ENCODE assay signal across 1 cellular context in the genomic region with DNA sequence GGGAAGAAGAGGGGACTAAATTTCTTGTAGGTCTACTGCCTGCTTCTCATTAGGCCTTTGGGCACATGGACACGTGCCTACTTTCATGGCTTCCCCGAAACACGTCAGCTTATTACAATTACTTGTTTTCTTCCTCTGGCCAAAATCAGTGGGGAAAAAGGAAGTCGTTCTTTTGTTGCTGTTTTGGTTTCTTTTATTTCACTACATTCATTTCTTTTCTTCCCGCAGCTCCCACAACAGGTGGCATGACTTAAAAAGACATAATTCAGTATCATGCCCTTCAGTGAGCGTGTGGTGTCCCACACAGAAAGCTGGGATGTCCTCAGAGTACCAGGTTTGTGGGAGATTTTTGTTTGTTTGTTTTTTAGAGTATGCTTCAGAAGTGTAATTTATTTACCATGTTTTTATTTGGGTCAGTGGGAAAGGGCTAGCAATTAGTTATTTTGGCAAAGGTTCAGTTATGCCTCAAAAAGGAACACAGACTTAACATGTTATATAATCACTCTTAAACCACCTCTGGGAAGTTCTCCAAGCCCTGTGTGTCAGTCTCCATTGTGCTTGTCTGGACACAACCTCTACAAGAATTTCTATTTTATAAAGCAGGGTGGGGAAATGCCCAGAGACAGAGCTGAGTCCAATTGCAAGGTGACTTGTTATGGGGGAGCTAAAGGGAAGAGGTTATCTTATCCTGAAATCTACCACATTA.
TF ChIP-seq lines count a peak whose summit lies in the region.

No MANE protein-coding gene starts in this region.

TF ChIP-seq in IMR-90, 13 proteins besides CTCF, POLR2A, EP300 and RAD21 (continued from another document):
- TF ChIP-seq CEBPB (IDR thresholded peaks at IDR 0.05; ENCODE audit: low read depth, low read length), result no peak
- TF ChIP-seq NFE2L2 (IDR thresholded peaks at IDR 0.05; ENCODE audit: low read depth, low read length), result no peak
- TF ChIP-seq RCOR1 (IDR thresholded peaks at IDR 0.05; ENCODE audit: insufficient replicate concordance, low read length), result no peak
- no peak for TF ChIP-seq FOS (IDR thresholded peaks at IDR 0.05; ENCODE audit: low read depth, low read length)
TF ChIP-seq in IMR-90: peak in this region for 0.
